8 cellular contexts compared by ENCODE assay signal in genomic region chr6:149648148-149649145, GRCh38. TPM values are rescaled to one million over a fixed set of nuclear protein-coding genes. Genes with fewer than 3 reads are reported as not detected.
DNase-seq lines count a peak whose midpoint lies in the region; ATAC-seq and TF ChIP-seq lines count a peak whose summit lies in the region.

KATNA1 (minus strand) TSS chr6:149648714; CDS start chr6:149638547, 10,167 bp downstream.

- no peaks in the 10 kb centered on the region for H3K9me3 ChIP-seq in smooth muscle cell (replicated peaks; ENCODE audit: low read depth)

- H3K9ac ChIP-seq in smooth muscle cell (ENCODE audit: low read depth), result peak within 1 kb of the TSS; percentile 46

- no peaks in the 10 kb centered on the region for H3K27me3 ChIP-seq in smooth muscle cell (ENCODE audit: low read depth)

- ATAC-seq in GM18909 (IDR thresholded peaks at IDR 0.05; ENCODE audit: poor library complexity, unreplicated experiment) (peak; percentile 93), HG03159 (IDR thresholded peaks at IDR 0.05; ENCODE audit: unreplicated experiment) (peak; percentile 87), WTC11 (peak; percentile 95)

- POLR2A ChIA-PET in WTC11 (lab: Charles Lee), result interaction anchor here (0.6 kb wide), 1 partner anchor 70 kb away, joined by 3 read pairs; the partner anchor contains the start of gene LATS1

- peak within 1 kb of the TSS; percentile 82 for H3K27ac Mint-ChIP-seq in WTC11

- no peaks in the 10 kb centered on the region for H3K36me3 ChIP-seq in smooth muscle cell (ENCODE audit: low read depth)

- no peaks in the 10 kb centered on the region for H3F3A ChIP-seq in smooth muscle cell (ENCODE audit: low read depth)

- H4K20me1 ChIP-seq in smooth muscle cell (ENCODE audit: low read depth), result peaks cover 31% of the 10 kb centered on the region

- no peak for TF ChIP-seq CTCF in WTC11 (IDR thresholded peaks at IDR 0.05)
- no peak for TF ChIP-seq CTCF in cardiac fibroblast (IDR thresholded peaks at IDR 0.05; ENCODE audit: low read depth, low read length)
- no peak for TF ChIP-seq CTCF in smooth muscle cell (IDR thresholded peaks at IDR 0.05; ENCODE audit: borderline replicate concordance, insufficient read depth, poor library complexity, severe bottlenecking)

- DNase-seq in AG08395 (ENCODE audit: low spot score) (peak; percentile 97), NCI-H2227 (lab: John Stamatoyannopoulos, UW; ENCODE audit: unreplicated experiment) (peak; percentile 84), WTC11 (ENCODE audit: low spot score) (peak; percentile 93), cardiac fibroblast (ENCODE audit: low read depth in 2 of 2) (peak; percentile 76 to 80), iPS-NIHi7 (ENCODE audit: extremely low spot score) (peak; percentile 99), smooth muscle cell (lab: John Stamatoyannopoulos, UW; ENCODE audit: unreplicated experiment) (peak; percentile 42)

- H3K36me3 Mint-ChIP-seq in WTC11, result no peaks in the 10 kb centered on the region

- H3K4me2 ChIP-seq in smooth muscle cell, result peak within 1 kb of the TSS; percentile 95

- H3K4me3 ChIP-seq in cardiac fibroblast (replicated peaks in 1 of 2; ENCODE audit: low read depth in 2 of 2, low read length in 2 of 2), result peak within 1 kb of the TSS; percentile 85 to 93
- peak within 1 kb of the TSS; percentile 88 for H3K4me3 ChIP-seq in smooth muscle cell

- WGBS in smooth muscle cell (ENCODE audit: low lambda C conversion rate), result 2% methylated on average over 64 of the region's 69 CpGs

- peaks cover 44% of the 10 kb centered on the region for H3K79me2 ChIP-seq in smooth muscle cell (ENCODE audit: low read depth)

- peaks cover 7% of the 10 kb centered on the region; the same call in 1 of the 2 replicates for H3K4me1 Mint-ChIP-seq in WTC11

- peak within 1 kb of the TSS; percentile 80 for H3K4me3 Mint-ChIP-seq in WTC11

- H3K27me3 Mint-ChIP-seq in WTC11 (ENCODE audit: low read depth), result no peaks in the 10 kb centered on the region

- peaks cover 8% of the 10 kb centered on the region for H3K4me1 ChIP-seq in smooth muscle cell (ENCODE audit: low read depth)

- peak within 1 kb of the TSS; percentile 30 for H3K27ac ChIP-seq in smooth muscle cell (ENCODE audit: low read depth)

- H2AFZ ChIP-seq in smooth muscle cell (ENCODE audit: low read depth), result peak within 1 kb of the TSS; percentile 88

- no peaks in the 10 kb centered on the region for H3K9me3 Mint-ChIP-seq in WTC11

- CTCF ChIA-PET in WTC11 (lab: Charles Lee), result interaction anchor here (0.8 kb wide), 1 partner anchor 45 kb away, joined by 3 read pairs; no protein-coding TSS in a partner anchor

TF ChIP-seq in WTC11, 78 proteins besides CTCF, POLR2A, EP300 and RAD21 (continues in another document):
- TF ChIP-seq AFF4 (CRISPR knock-in tag; IDR thresholded peaks at IDR 0.05; ENCODE audit: borderline replicate concordance) (0 out of 2 replicates have a peak, but pooled peaks have one; percentile 88), STAT6 (CRISPR knock-in tag; conservative IDR thresholded peaks at IDR 0.05; ENCODE audit: low read depth) (no peak), ELF4 (CRISPR knock-in tag; IDR thresholded peaks at IDR 0.05; ENCODE audit: low read depth) (peak; percentile 83), CREB1 (CRISPR knock-in tag; IDR thresholded peaks at IDR 0.05) (peak; percentile 92), NR2C2 (CRISPR knock-in tag; IDR thresholded peaks at IDR 0.05) (peak; percentile 73; the same call in 1 of the 2 replicates), OVOL2 (CRISPR knock-in tag; IDR thresholded peaks at IDR 0.05; ENCODE audit: borderline replicate concordance) (no peak), TCF7 (CRISPR knock-in tag; IDR thresholded peaks at IDR 0.05; ENCODE audit: low read depth) (no peak), PRDM15 (CRISPR knock-in tag; IDR thresholded peaks at IDR 0.05) (peak; percentile 38; the same call in 1 of the 2 replicates), ZNF263 (CRISPR knock-in tag; IDR thresholded peaks at IDR 0.05; ENCODE audit: low read depth) (peak; percentile 41; the same call in 1 of the 2 replicates), ZNF121 (CRISPR knock-in tag; IDR thresholded peaks at IDR 0.05) (no peak)
- TF ChIP-seq, protein P1, sequence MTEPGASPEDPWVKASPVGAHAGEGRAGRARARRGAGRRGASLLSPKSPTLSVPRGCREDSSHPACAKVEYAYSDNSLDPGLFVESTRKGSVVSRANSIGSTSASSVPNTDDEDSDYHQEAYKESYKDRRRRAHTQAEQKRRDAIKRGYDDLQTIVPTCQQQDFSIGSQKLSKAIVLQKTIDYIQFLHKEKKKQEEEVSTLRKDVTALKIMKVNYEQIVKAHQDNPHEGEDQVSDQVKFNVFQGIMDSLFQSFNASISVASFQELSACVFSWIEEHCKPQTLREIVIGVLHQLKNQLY (CRISPR knock-in tag; IDR thresholded peaks at IDR 0.05), result no peak

RNA-seq across cellular contexts. Expression of gene KATNA1, which starts in this region (rescaled TPM):
- 16.0 to 18.1 TPM (median 16.1 TPM) in 3 replicates for total RNA-seq in WTC11 (2021)
- total RNA-seq in smooth muscle cell, result 24.6 and 27.7 TPM in 2 replicates
- 17.8 and 20.7 TPM in 2 replicates for polyA plus RNA-seq in smooth muscle cell

Comparison
In these comparisons a context has a peak if more than half of its experiments do, and no peak if none do; other contexts are left out.
1. Peak in every context shown above with its lines: DNase-seq, ATAC-seq, H3K4me3 ChIP-seq and H3K27ac ChIP-seq.
2. DNase-seq: peak in every context shown above with its lines; median percentile 99 in iPS-NIHi7; 97 in AG08395; 93 in WTC11; 84 in NCI-H2227; 78 in cardiac fibroblast; 42 in smooth muscle cell.